In the genomic region with DNA sequence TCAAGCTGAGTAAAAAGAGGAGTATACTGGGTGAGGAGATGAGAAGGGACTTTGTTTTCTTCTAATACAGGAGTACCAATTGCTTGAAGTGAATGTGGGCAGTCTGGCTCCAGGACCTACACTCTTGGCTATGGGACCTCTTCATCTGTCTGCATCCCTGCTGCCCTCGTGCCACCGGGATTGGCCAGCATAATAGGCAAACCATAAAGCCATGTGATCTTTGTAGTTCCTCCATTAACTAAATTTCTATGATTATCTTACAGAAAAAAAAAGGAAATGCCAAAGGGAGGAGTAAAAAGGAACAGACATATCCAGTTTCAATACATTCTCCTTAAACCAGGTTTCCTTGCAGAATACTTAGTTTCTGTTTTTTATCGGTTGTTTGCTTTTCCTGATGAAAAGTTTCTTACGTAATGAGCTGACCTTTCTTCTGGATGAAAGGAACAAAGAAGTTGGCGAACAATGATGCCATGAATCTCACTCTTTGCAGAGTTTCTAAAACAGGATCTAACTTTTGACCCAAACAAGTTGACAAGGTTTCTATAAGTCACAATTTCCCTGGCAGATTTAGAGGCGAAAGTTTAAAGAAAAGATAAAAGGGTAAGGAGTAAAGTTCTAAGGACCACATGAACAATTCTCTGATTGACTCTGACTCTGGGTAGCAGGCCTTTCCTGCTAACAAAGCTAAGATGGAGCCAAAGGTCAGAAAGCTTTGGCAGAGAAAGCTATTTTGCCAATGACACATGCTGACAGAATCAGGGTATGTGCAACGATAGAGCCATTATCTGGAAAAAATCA, we compare ENCODE assay signal across 12 cellular contexts. TPM values are rescaled to one million over a fixed set of nuclear protein-coding genes. Genes with fewer than 3 reads are reported as not detected.
DNase-seq lines count a peak whose midpoint lies in the region; ATAC-seq, FAIRE-seq and TF ChIP-seq lines count a peak whose summit lies in the region.
"Had no signal": no experiment of that assay in that cellular context is flagged by ENCODE, and none has a peak within 500 bp of the region (broad histone marks: within the 10 kb centered on the region; RNA-seq: fewer than 3 reads in every experiment).

No MANE protein-coding gene starts in this region.

- 61% methylated on average over 6 of the region's 7 CpGs for WGBS in mammary epithelial cell (ENCODE audit: low coverage, missing lambda C conversion rate)

- H3K27ac ChIP-seq in left ventricle myocardium inferior (replicated peaks) (peak overlapping the region; percentile 59), right atrium auricular region (no peak overlapping the region), mammary epithelial cell (ENCODE audit: insufficient read depth, low read depth, low read length) (peak overlapping the region; percentile 36)
- H3K27ac ChIP-seq: BLaER1 had no signal

- in situ Hi-C loops in mammary epithelial cell (cut with MboI; ENCODE audit: low sequenced_read_pairs in 2 of 2): no loop called here

- H3K36me3 ChIP-seq in left ventricle myocardium inferior (peaks cover 75% of the 10 kb centered on the region), right atrium auricular region (peaks cover 42% of the 10 kb centered on the region), mammary epithelial cell (ENCODE audit: insufficient read depth, low read length) (peaks cover 47% of the 10 kb centered on the region)
- H3K36me3 ChIP-seq: BLaER1 had no signal

- intact Hi-C loops in left ventricle myocardium inferior (cut with micrococcal nuclease): no loop called here
- intact Hi-C loops in mammary epithelial cell (cut with micrococcal nuclease): loop anchor here (1.0 to 10.0 kb wide), 5 partner anchors 24 to 156 kb away; partner anchors contain the start of genes DLD and LAMB1

- H3K9me3 ChIP-seq in left ventricle myocardium inferior (replicated peaks) (no peaks in the 10 kb centered on the region), right atrium auricular region (no peaks in the 10 kb centered on the region), mammary epithelial cell (replicated peaks; ENCODE audit: insufficient read depth, low read length) (no peaks in the 10 kb centered on the region)
- H3K9me3 ChIP-seq: BLaER1 had no signal

- peak overlapping the region; percentile 65 for H3K4me2 ChIP-seq in mammary epithelial cell (ENCODE audit: insufficient read depth, low read depth, low read length)
- H3K4me2 ChIP-seq: BLaER1 had no signal

- H3K4me3 ChIP-seq in left ventricle myocardium inferior (no peak overlapping the region), right atrium auricular region (no peak overlapping the region), mammary epithelial cell (replicated peaks in 1 of 3; ENCODE audit: insufficient read depth in 1 of 3, low read depth in 2 of 3, low read length in 3 of 3) (no peak overlapping the region)
- H3K4me3 ChIP-seq: BLaER1 had no signal

- TF ChIP-seq CTCF in left ventricle myocardium inferior (IDR thresholded peaks at IDR 0.05; ENCODE audit: borderline replicate concordance): no peak
- TF ChIP-seq CTCF in right atrium auricular region (IDR thresholded peaks at IDR 0.05): no peak
- TF ChIP-seq CTCF in mammary epithelial cell (conservative IDR thresholded peaks at IDR 0.05 in 1 of 2, IDR thresholded peaks at IDR 0.05 in 1 of 2; ENCODE audit: extremely low read depth in 1 of 2, insufficient read depth in 1 of 2, low read depth in 1 of 2, low read length in 2 of 2): no peak

- peaks cover 23% of the 10 kb centered on the region for H3K79me2 ChIP-seq in mammary epithelial cell (ENCODE audit: insufficient read depth, low read length)

- DNase-seq in left ventricle myocardium inferior (no peak), right atrium auricular region (ENCODE audit: low spot score) (no peak), mammary epithelial cell (peak; percentile 88), lung microvascular endothelial cell (ENCODE audit: low read depth in 2 of 2) (peak; percentile 88 to 92), putamen (ENCODE audit: low spot score) (no peak), ureter (ENCODE audit: low spot score) (no peak), GM12891 (ENCODE audit: insufficient read length, low spot score) (no peak)
- DNase-seq: nephron progenitor cell, Right ventricle myocardium superior had no signal

- no peak for TF ChIP-seq POLR2A in GM12891 (IDR thresholded peaks at IDR 0.05; ENCODE audit: low read depth, low read length)

- no TSS peak for BruUV-seq in mammary epithelial cell (replicated peaks; lab: Mats Ljungman, UMichigan)

- H3K4me1 ChIP-seq in left ventricle myocardium inferior (peaks cover 76% of the 10 kb centered on the region), right atrium auricular region (peaks cover 0 to 5% of the 10 kb centered on the region in 2 donors), mammary epithelial cell (ENCODE audit: insufficient read depth, low read length) (peaks cover 80% of the 10 kb centered on the region)

- CTCF ChIA-PET in mammary epithelial cell (lab: Charles Lee; ENCODE audit: low non-redundant PET): no interaction called here

- H2AFZ ChIP-seq in mammary epithelial cell (ENCODE audit: low read depth, low read length): no peak overlapping the region

- no peak for FAIRE-seq in GM12891 (lab: Jason Lieb, UNC)
- FAIRE-seq: endometrium had no signal

- dilution Hi-C loops in mammary epithelial cell (cut with HindIII; ENCODE audit: low sequenced_read_pairs): no loop called here

- no peak overlapping the region for H3K9ac ChIP-seq in mammary epithelial cell (ENCODE audit: insufficient read depth, low read length)
- H3K9ac ChIP-seq: BLaER1 had no signal

- ATAC-seq in GM18870 (IDR thresholded peaks at IDR 0.05; ENCODE audit: unreplicated experiment): no peak

- no peaks in the 10 kb centered on the region for H3K27me3 ChIP-seq in left ventricle myocardium inferior (ENCODE audit: low read depth)
- H3K27me3 ChIP-seq in right atrium auricular region: no peaks in the 10 kb centered on the region
- H3K27me3 ChIP-seq in mammary epithelial cell (ENCODE audit: insufficient read depth, low read length): no peaks in the 10 kb centered on the region
- H3K27me3 ChIP-seq: BLaER1 had no signal

- H4K20me1 ChIP-seq in mammary epithelial cell (ENCODE audit: insufficient read depth, low read length): no peaks in the 10 kb centered on the region
- H4K20me1 ChIP-seq: BLaER1 had no signal

TF ChIP-seq in GM12891, 5 proteins besides CTCF, POLR2A, EP300 and RAD21:
- TF ChIP-seq SPI1 (IDR thresholded peaks at IDR 0.05; ENCODE audit: low read depth, low read length) (no peak), POLR2AphosphoS5 (IDR thresholded peaks at IDR 0.05; ENCODE audit: low read depth, low read length) (no peak), POU2F2 (IDR thresholded peaks at IDR 0.05; ENCODE audit: low read depth, low read length) (no peak), TAF1 (IDR thresholded peaks at IDR 0.05; ENCODE audit: low read depth, low read length) (no peak), PAX5 (IDR thresholded peaks at IDR 0.05; ENCODE audit: insufficient read depth, low read length, severe bottlenecking) (no peak)

RNA-seq across cellular contexts. Expression of gene LAMB1, which starts 54.1 kb away (rescaled TPM):
- total RNA-seq in left ventricle myocardium inferior (60.0 TPM), right atrium auricular region (10 to 100 TPM; 52.2 to 60.7 TPM), mammary epithelial cell (100 to 1,000 TPM; 219 to 285 TPM), lung microvascular endothelial cell (315 and 406 TPM in 2 replicates), ureter (198 TPM)
- 76.2 TPM for polyA plus RNA-seq in mammary epithelial cell
- polyA minus RNA-seq in mammary epithelial cell: 447 TPM
- polyA plus RNA-seq in GM12891 (2012; ENCODE audit: low read depth, missing spikeins): 0.30 TPM

RNA-seq across cellular contexts. Expression of gene DLD, which starts 57.9 kb away (rescaled TPM):
- total RNA-seq in left ventricle myocardium inferior (342 TPM), right atrium auricular region (100 to 1,000 TPM in 1 of 2 donors, 10 to 100 TPM in 1; 52.9 to 153 TPM), mammary epithelial cell (10 to 100 TPM; 52.7 to 89.8 TPM), lung microvascular endothelial cell (39.3 and 43.8 TPM in 2 replicates), ureter (85.7 TPM)
- 118 TPM for polyA plus RNA-seq in mammary epithelial cell
- polyA minus RNA-seq in mammary epithelial cell: 60.8 TPM
- 105 TPM for polyA plus RNA-seq in GM12891 (2012; ENCODE audit: low read depth, missing spikeins)

Comparison
In these comparisons a context has a peak if more than half of its experiments do, and no peak if none do; other contexts are left out.
1. H3K27ac ChIP-seq: peak in left ventricle myocardium inferior (single experiment) and mammary epithelial cell (single experiment); none in right atrium auricular region (0 of 2).
2. DNase-seq: peak in mammary epithelial cell (single experiment) and lung microvascular endothelial cell (2 of 2); none in left ventricle myocardium inferior (single experiment), right atrium auricular region (single experiment), putamen (single experiment), ureter (single experiment) and GM12891 (single experiment).